8 cellular contexts compared by ENCODE assay signal in the genomic region with DNA sequence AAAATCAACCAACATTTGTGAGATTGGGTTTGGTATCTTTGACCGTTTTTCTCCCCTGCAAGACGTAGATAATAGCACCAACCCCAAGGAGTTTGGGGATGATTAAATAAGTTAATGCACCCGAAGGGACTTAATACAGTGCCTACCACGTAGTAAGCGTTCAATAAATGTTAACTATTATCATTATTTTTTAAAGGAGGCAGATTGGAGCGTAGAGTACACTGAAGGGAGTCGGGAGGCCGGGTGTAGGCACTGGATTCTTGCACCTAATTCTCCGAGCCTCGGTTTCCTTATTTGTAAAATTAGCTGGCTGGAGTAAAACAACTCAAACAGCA. TPM values are rescaled to one million over a fixed set of nuclear protein-coding genes. Genes with fewer than 3 reads are reported as not detected.
A peak's percentile ranks its signal among the peaks of the same experiment; 100 is the strongest.
DNase-seq lines count a peak whose midpoint lies in the region; ATAC-seq and TF ChIP-seq lines count a peak whose summit lies in the region.

No MANE protein-coding gene starts in this region.

- ATAC-seq in activated T-cell treated with anti-CD3 and anti-CD28 coated beads, Interleukin-2, amount 50 U/mL, for 4 hours: no peak
- ATAC-seq in GM18868 (IDR thresholded peaks at IDR 0.05; ENCODE audit: unreplicated experiment) (no peak), HG02642 (IDR thresholded peaks at IDR 0.05; ENCODE audit: poor library complexity, unreplicated experiment) (no peak)

- H3K9me3 Mint-ChIP-seq in activated T-cell treated with anti-CD3 and anti-CD28 coated beads, Interleukin-2, amount 50 U/mL, for 4 hours: no peaks in the 10 kb centered on the region
- H3K9me3 Mint-ChIP-seq in type B pancreatic cell: no peaks in the 10 kb centered on the region

- H3K36me3 ChIP-seq in ascending aorta (no peaks in the 10 kb centered on the region), liver (ENCODE audit: control insufficient read depth in 4 of 4, insufficient read depth in 3 of 4, low read depth in 1 of 4, low read length in 3 of 4) (no peaks in the 10 kb centered on the region)

- H3K27me3 ChIP-seq in ascending aorta (no peaks in the 10 kb centered on the region), liver (ENCODE audit: control insufficient read depth in 4 of 4, insufficient read depth in 4 of 4, low read length in 3 of 4) (no peaks in the 10 kb centered on the region)

- peaks cover 54% of the 10 kb centered on the region for H3K4me1 Mint-ChIP-seq in activated T-cell treated with anti-CD3 and anti-CD28 coated beads, Interleukin-2, amount 50 U/mL, for 4 hours (ENCODE audit: low read depth)
- peaks cover 39% of the 10 kb centered on the region for H3K4me1 Mint-ChIP-seq in type B pancreatic cell (ENCODE audit: unreplicated experiment)

- no peaks in the 10 kb centered on the region for H3K27me3 Mint-ChIP-seq in activated T-cell treated with anti-CD3 and anti-CD28 coated beads, Interleukin-2, amount 50 U/mL, for 4 hours (ENCODE audit: low read depth)
- H3K27me3 Mint-ChIP-seq in type B pancreatic cell: no peaks in the 10 kb centered on the region

- H3K4me1 ChIP-seq in ascending aorta: peaks cover 4 to 12% of the 10 kb centered on the region in 2 donors
- H3K4me1 ChIP-seq in liver (ENCODE audit: control insufficient read depth in 4 of 4, insufficient read depth in 4 of 4, low read length in 3 of 4): peaks cover 6 to 41% (median 33%) of the 10 kb centered on the region in 4 donors

- H3K9ac ChIP-seq in liver (ENCODE audit: low read depth in 1 of 2, low read length in 2 of 2): peak overlapping the region; percentile 82 to 87

- no peaks in the 10 kb centered on the region for H3K9me3 ChIP-seq in ascending aorta
- H3K9me3 ChIP-seq in liver (ENCODE audit: control insufficient read depth in 4 of 4, low read length in 3 of 4): no peaks in the 10 kb centered on the region

- H3K36me3 Mint-ChIP-seq in activated T-cell treated with anti-CD3 and anti-CD28 coated beads, Interleukin-2, amount 50 U/mL, for 4 hours (ENCODE audit: insufficient read depth): peaks cover 2% of the 10 kb centered on the region
- H3K36me3 Mint-ChIP-seq in type B pancreatic cell: no peaks in the 10 kb centered on the region

- 16% methylated on average over 10 of the region's 10 CpGs for WGBS in liver

- H3K27ac Mint-ChIP-seq in type B pancreatic cell: peak overlapping the region; percentile 96

- intact Hi-C loops in ascending aorta (cut with DNase I): loop anchor here (2.0 to 5.0 kb wide), 5 partner anchors 38 to 233 kb away; partner anchors contain the start of gene CPSF6

- DNase-seq in activated T-cell treated with anti-CD3 and anti-CD28 coated beads, Interleukin-2, amount 50 U/mL, for 4 hours: no peak
- DNase-seq in activated T-cell treated with anti-CD3 and anti-CD28 coated beads, Interleukin-2, amount 50 U/mL, for 1 hour: no peak
- DNase-seq in ascending aorta (ENCODE audit: low spot score in 2 of 2) (no peak), type B pancreatic cell (ENCODE audit: extremely low spot score, unreplicated experiment) (no peak), NCI-H82 treated with DMSO at 0.1 percent for 48 hours (lab: John Stamatoyannopoulos, UW; ENCODE audit: unreplicated experiment) (no peak)

- no peak for TF ChIP-seq RAD21 in liver (IDR thresholded peaks at IDR 0.05)

- H3K4me3 ChIP-seq in ascending aorta: peak overlapping the region; percentile 95 to 96
- peak overlapping the region; percentile 97 to 100 (median 97) for H3K4me3 ChIP-seq in liver (ENCODE audit: low read depth in 1 of 3, low read length in 3 of 3)

- peak overlapping the region; percentile 95 for H3K27ac ChIP-seq in ascending aorta
- H3K27ac ChIP-seq in liver (ENCODE audit: low read depth in 1 of 2, low read length in 2 of 2): peak overlapping the region; percentile 87 to 94

- TF ChIP-seq CTCF in ascending aorta (IDR thresholded peaks at IDR 0.05) (no peak), liver (IDR thresholded peaks at IDR 0.05; ENCODE audit: low read depth, low read length, missing input control) (no peak), type B pancreatic cell (conservative IDR thresholded peaks at IDR 0.05) (no peak)

- peak overlapping the region; percentile 99 for H3K4me3 Mint-ChIP-seq in activated T-cell treated with anti-CD3 and anti-CD28 coated beads, Interleukin-2, amount 50 U/mL, for 4 hours
- H3K4me3 Mint-ChIP-seq in type B pancreatic cell: peak overlapping the region; percentile 97

TF ChIP-seq in liver, 16 proteins besides CTCF, POLR2A, EP300 and RAD21:
- TF ChIP-seq, protein P1, sequence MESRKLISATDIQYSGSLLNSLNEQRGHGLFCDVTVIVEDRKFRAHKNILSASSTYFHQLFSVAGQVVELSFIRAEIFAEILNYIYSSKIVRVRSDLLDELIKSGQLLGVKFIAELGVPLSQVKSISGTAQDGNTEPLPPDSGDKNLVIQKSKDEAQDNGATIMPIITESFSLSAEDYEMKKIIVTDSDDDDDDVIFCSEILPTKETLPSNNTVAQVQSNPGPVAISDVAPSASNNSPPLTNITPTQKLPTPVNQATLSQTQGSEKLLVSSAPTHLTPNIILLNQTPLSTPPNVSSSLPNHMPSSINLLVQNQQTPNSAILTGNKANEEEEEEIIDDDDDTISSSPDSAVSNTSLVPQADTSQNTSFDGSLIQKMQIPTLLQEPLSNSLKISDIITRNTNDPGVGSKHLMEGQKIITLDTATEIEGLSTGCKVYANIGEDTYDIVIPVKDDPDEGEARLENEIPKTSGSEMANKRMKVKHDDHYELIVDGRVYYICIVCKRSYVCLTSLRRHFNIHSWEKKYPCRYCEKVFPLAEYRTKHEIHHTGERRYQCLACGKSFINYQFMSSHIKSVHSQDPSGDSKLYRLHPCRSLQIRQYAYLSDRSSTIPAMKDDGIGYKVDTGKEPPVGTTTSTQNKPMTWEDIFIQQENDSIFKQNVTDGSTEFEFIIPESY (IDR thresholded peaks at IDR 0.05): no peak

RNA-seq across cellular contexts. Expression of gene FRS2, which starts 0.4 kb away (rescaled TPM):
- 10 to 100 TPM in 1 of 3 donors, 1 to 10 TPM in 2; 8.9 to 10.8 (median 9.9) TPM for total RNA-seq in activated T-cell treated with anti-CD3 and anti-CD28 coated beads, Interleukin-2, amount 50 U/mL, for 4 hours
- total RNA-seq in ascending aorta (37.7 TPM), liver (10 to 100 TPM; 22.2 to 24.0 TPM), type B pancreatic cell (ENCODE audit: low replicate concordance) (39.5 and 41.2 TPM in 2 replicates)
- 10 to 100 TPM in 1 of 2 donors, 1 to 10 TPM in 1; 7.0 to 21.6 TPM for polyA plus RNA-seq in liver
